ENCODE assay signal across 17 cellular contexts in genomic region chr18:48693625-48694262, GRCh38.
DNase-seq lines count a peak whose midpoint lies in the region; ATAC-seq, FAIRE-seq and TF ChIP-seq lines count a peak whose summit lies in the region.
"Had no signal": no experiment of that assay in that cellular context is flagged by ENCODE, and none has a peak within 500 bp of the region (broad histone marks: within the 10 kb centered on the region; RNA-seq: fewer than 3 reads in every experiment).

No MANE protein-coding gene starts in this region.

- H3K27me3 Mint-ChIP-seq in astrocyte (ENCODE audit: low read depth, unreplicated experiment), result no peaks in the 10 kb centered on the region
- H3K27me3 Mint-ChIP-seq: T-cell had no signal

- H3K27ac ChIP-seq in A549 (peak overlapping the region; percentile 48 to 74; a peak in 4 of 6 replicates), astrocyte (ENCODE audit: low read depth, low read length) (no peak overlapping the region), upper lobe of right lung (no peak overlapping the region), MM.1S (ENCODE audit: low read length) (no peak overlapping the region)
- H3K27ac ChIP-seq: esophagus squamous epithelium, uterus had no signal

- TF ChIP-seq POLR2A in A549 (IDR thresholded peaks at IDR 0.05; ENCODE audit: low read length) (no peak), GM18505 (IDR thresholded peaks at IDR 0.05; ENCODE audit: borderline replicate concordance, extremely low read depth, insufficient read depth, insufficient read length) (no peak)

- TF ChIP-seq EP300 in A549 (IDR thresholded peaks at IDR 0.05), result no peak

- ATAC-seq in A549 (no peak), upper lobe of right lung (no peak), GM18505 (IDR thresholded peaks at IDR 0.05; ENCODE audit: unreplicated experiment) (no peak)
- ATAC-seq: left lobe of liver, T-cell, WTC11 had no signal

- no peaks in the 10 kb centered on the region for H3K9me2 ChIP-seq in MM.1S (replicated peaks; ENCODE audit: insufficient read depth, low read length)

- FAIRE-seq in A549 (lab: Jason Lieb, UNC) (no peak), astrocyte (lab: Jason Lieb, UNC) (no peak)

- peaks cover 13% of the 10 kb centered on the region for H3K4me1 Mint-ChIP-seq in astrocyte (ENCODE audit: low read depth, unreplicated experiment)
- H3K4me1 Mint-ChIP-seq: T-cell, WTC11 had no signal

- H3K4me3 ChIP-seq in A549 (no peak overlapping the region), astrocyte (ENCODE audit: insufficient read depth, low read depth, low read length) (no peak overlapping the region), foreskin fibroblast (ENCODE audit: low read depth in 1 of 2, low read length in 2 of 2) (no peak overlapping the region), upper lobe of right lung (no peak overlapping the region), MM.1S (ENCODE audit: low read length) (no peak overlapping the region)
- H3K4me3 ChIP-seq: esophagus squamous epithelium, uterus had no signal

- intact Hi-C loops in upper lobe of right lung (cut with DNase I), result no loop called here

- H3K4me2 ChIP-seq in A549 (no peak overlapping the region), astrocyte (ENCODE audit: low read length) (no peak overlapping the region), MM.1S (ENCODE audit: low read depth, low read length) (no peak overlapping the region)

- no peaks in the 10 kb centered on the region for H3K27me3 ChIP-seq in astrocyte (ENCODE audit: insufficient read depth, low read length)
- H3K27me3 ChIP-seq in upper lobe of right lung, result no peaks in the 10 kb centered on the region
- no peaks in the 10 kb centered on the region for H3K27me3 ChIP-seq in MM.1S (replicated peaks; ENCODE audit: insufficient read depth, low read length)
- H3K27me3 ChIP-seq: esophagus squamous epithelium, uterus had no signal

- H3K79me2 ChIP-seq in astrocyte (ENCODE audit: insufficient read depth, low read length) (no peaks in the 10 kb centered on the region), MM.1S (ENCODE audit: low read length) (no peaks in the 10 kb centered on the region)

- no peaks in the 10 kb centered on the region for H3K9me3 ChIP-seq in A549
- no peaks in the 10 kb centered on the region for H3K9me3 ChIP-seq in astrocyte (ENCODE audit: insufficient read depth, low read depth, low read length)
- no peaks in the 10 kb centered on the region for H3K9me3 ChIP-seq in upper lobe of right lung
- no peaks in the 10 kb centered on the region for H3K9me3 ChIP-seq in MM.1S (replicated peaks; ENCODE audit: insufficient read depth, low read length)
- H3K9me3 ChIP-seq: esophagus squamous epithelium, uterus had no signal

- DNase-seq in A549 (ENCODE audit: low read depth in 1 of 2, low spot score in 1 of 2) (no peak), HCEC 1CT (peak; percentile 79), astrocyte (ENCODE audit: low read depth) (peak; percentile 6), foreskin fibroblast (peak; percentile 39 to 69), NCI-H2081 treated with DMSO at 0.1 percent for 48 hours (lab: John Stamatoyannopoulos, UW) (no peak), upper lobe of right lung (no peak), MM.1S (no peak)
- DNase-seq: activated gamma-delta T cell treated with Interleukin-2 at 50 U/mL for 16 hours; DMS153; esophagus squamous epithelium; NCI-H2029 treated with DMSO at 0.1 percent for 48 hours; stimulated activated naive CD4-positive, alpha-beta T cell; T-cell; uterus had no signal

- peak overlapping the region; percentile 87 for H3K27ac Mint-ChIP-seq in astrocyte (ENCODE audit: unreplicated experiment)
- H3K27ac Mint-ChIP-seq: T-cell, WTC11 had no signal

- H2AFZ ChIP-seq in astrocyte (ENCODE audit: low read depth, low read length) (no peak overlapping the region), MM.1S (ENCODE audit: low read length) (no peak overlapping the region)

- peaks cover 32% of the 10 kb centered on the region for H4K20me1 ChIP-seq in astrocyte (ENCODE audit: insufficient read depth, low read length)
- no peaks in the 10 kb centered on the region for H4K20me1 ChIP-seq in MM.1S (ENCODE audit: insufficient read depth, low read length)

- 89% methylated on average over 8 of the region's 8 CpGs for WGBS in A549 (ENCODE audit: missing lambda C conversion rate)

- H3K36me3 ChIP-seq in astrocyte (ENCODE audit: insufficient read depth, low read length) (peaks cover 9% of the 10 kb centered on the region), upper lobe of right lung (no peaks in the 10 kb centered on the region), MM.1S (replicated peaks; ENCODE audit: insufficient read depth, low read length) (no peaks in the 10 kb centered on the region)
- H3K36me3 ChIP-seq: uterus had no signal

- peaks cover 2% of the 10 kb centered on the region for H3K9me3 Mint-ChIP-seq in astrocyte (ENCODE audit: unreplicated experiment)
- H3K9me3 Mint-ChIP-seq: T-cell, WTC11 had no signal

- peaks cover 29% of the 10 kb centered on the region for H3K36me3 Mint-ChIP-seq in astrocyte (ENCODE audit: low read depth, unreplicated experiment)
- H3K36me3 Mint-ChIP-seq: T-cell, WTC11 had no signal

- CTCF ChIA-PET in A549 (lab: Yijun Ruan, JAX), result interaction anchor here (1.1 to 1.5 kb wide), 4 partner anchors 17 to 721 kb away, joined by 3 to 4 read pairs (median 3); no protein-coding TSS in a partner anchor

- H3K4me3 Mint-ChIP-seq in astrocyte (ENCODE audit: unreplicated experiment), result no peak overlapping the region
- H3K4me3 Mint-ChIP-seq: T-cell, WTC11 had no signal

- POLR2A ChIA-PET in A549 (lab: Yijun Ruan, JAX), result no interaction called here

- TF ChIP-seq CTCF in A549 (IDR thresholded peaks at IDR 0.05) (no peak), astrocyte (IDR thresholded peaks at IDR 0.05; ENCODE audit: insufficient read depth, low read depth, low read length) (no peak), foreskin fibroblast (IDR thresholded peaks at IDR 0.05; ENCODE audit: low read depth, low read length) (no peak), upper lobe of right lung (IDR thresholded peaks at IDR 0.05) (no peak), MM.1S (IDR thresholded peaks at IDR 0.05; ENCODE audit: low read length) (no peak)

- peaks cover 11% of the 10 kb centered on the region for H3K4me1 ChIP-seq in A549
- H3K4me1 ChIP-seq in astrocyte (ENCODE audit: insufficient read depth, low read length), result no peaks in the 10 kb centered on the region
- no peaks in the 10 kb centered on the region for H3K4me1 ChIP-seq in upper lobe of right lung
- no peaks in the 10 kb centered on the region for H3K4me1 ChIP-seq in MM.1S (ENCODE audit: low read length)
- H3K4me1 ChIP-seq: esophagus squamous epithelium, uterus had no signal

- no peaks in the 10 kb centered on the region for H3F3A ChIP-seq in MM.1S (ENCODE audit: insufficient read depth, low read length)

- no peak for TF ChIP-seq RAD21 in A549 (conservative IDR thresholded peaks at IDR 0.05 in 1 of 2, IDR thresholded peaks at IDR 0.05 in 1 of 2)

- H3K9ac ChIP-seq in astrocyte (ENCODE audit: low read length) (no peak overlapping the region), MM.1S (ENCODE audit: low read length) (no peak overlapping the region)

TF ChIP-seq in A549, 52 proteins besides CTCF, POLR2A, EP300 and RAD21 (continues in another document):
- TF ChIP-seq FOSB (CRISPR knock-in tag; IDR thresholded peaks at IDR 0.05) (no peak), TP53 (CRISPR knock-in tag; IDR thresholded peaks at IDR 0.05) (no peak), KDM1A (IDR thresholded peaks at IDR 0.05; ENCODE audit: low read depth) (no peak), E2F6 (IDR thresholded peaks at IDR 0.05; ENCODE audit: borderline replicate concordance, low read depth) (no peak), REST (IDR thresholded peaks at IDR 0.05) (no peak), PBX3 (IDR thresholded peaks at IDR 0.05) (no peak), KDM5A (IDR thresholded peaks at IDR 0.05) (no peak), ZFP36 (IDR thresholded peaks at IDR 0.05; ENCODE audit: borderline replicate concordance, partially characterized antibody) (no peak)

Comparison
In these comparisons a context has a peak if more than half of its experiments do, and no peak if none do; other contexts are left out.
1. DNase-seq: peak in HCEC 1CT (single experiment), astrocyte (single experiment) and foreskin fibroblast (2 of 2); none in A549 (0 of 2), NCI-H2081 treated with DMSO at 0.1 percent for 48 hours (single experiment), upper lobe of right lung (single experiment) and MM.1S (single experiment).
2. H3K27ac ChIP-seq: peak in A549 (2 of 2); none in astrocyte (single experiment), upper lobe of right lung (single experiment) and MM.1S (single experiment).